14 cellular contexts compared by ENCODE assay signal in the genomic region with DNA sequence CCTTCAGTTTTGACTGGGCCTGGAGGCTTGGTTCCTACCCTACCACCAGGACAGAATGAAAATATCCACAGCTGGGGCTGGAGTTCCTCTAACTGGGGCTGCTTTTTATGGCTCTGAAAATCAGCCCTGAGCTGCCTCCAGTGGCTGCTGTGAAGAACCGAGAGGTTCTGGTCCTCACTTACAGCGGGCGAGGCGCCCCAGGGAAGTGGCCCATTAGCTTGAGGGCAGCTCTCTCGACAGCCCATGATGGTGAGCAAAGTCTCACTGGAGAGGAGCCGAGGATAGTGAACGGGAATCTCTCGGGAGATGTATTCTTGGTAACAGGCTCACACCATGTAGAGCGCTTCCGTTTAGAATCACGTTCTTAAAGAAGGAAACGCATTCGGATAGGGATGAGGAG.
DNase-seq lines count a peak whose midpoint lies in the region; ATAC-seq and TF ChIP-seq lines count a peak whose summit lies in the region.
"Had no signal": no experiment of that assay in that cellular context is flagged by ENCODE, and none has a peak within 500 bp of the region (broad histone marks: within the 10 kb centered on the region; RNA-seq: fewer than 3 reads in every experiment).

No MANE protein-coding gene starts in this region.

- H4K20me1 ChIP-seq in SK-N-SH (ENCODE audit: insufficient read depth) (no peaks in the 10 kb centered on the region), H9 (ENCODE audit: control insufficient read depth, insufficient read depth, insufficient read length) (no peaks in the 10 kb centered on the region)

- H2AK5ac ChIP-seq in H9 (ENCODE audit: insufficient read length, low read length): no peak overlapping the region

- H3K4me1 ChIP-seq in SK-N-SH (ENCODE audit: control insufficient read depth in 1 of 2, insufficient read depth in 2 of 2, low read depth in 1 of 2, low read length in 1 of 2): peaks cover 0 to 13% of the 10 kb centered on the region in 2 experiments; a peak in 2 of 4 replicates
- H3K4me1 ChIP-seq in H9 (ENCODE audit: insufficient read depth, low read length): no peaks in the 10 kb centered on the region
- H3K4me1 ChIP-seq: SJCRH30 had no signal

- H3K14ac ChIP-seq in H9 (ENCODE audit: insufficient read depth, low read length): no peak overlapping the region

- 89% methylated on average over 13 of the region's 13 CpGs for WGBS in SK-N-SH (ENCODE audit: low lambda C conversion rate)
- WGBS in H9 (ENCODE audit: extremely low coverage, insufficient read length, low lambda C conversion rate): no CpG with 5 or more reads among the region's 13 CpGs

- H3K9ac ChIP-seq in SK-N-SH (no peak overlapping the region), H9 (ENCODE audit: extremely low read depth, insufficient read length, low read length) (no peak overlapping the region)

- H2BK12ac ChIP-seq in H9 (ENCODE audit: insufficient read length, low read depth, low read length): no peak overlapping the region

- no peaks in the 10 kb centered on the region for H3K79me2 ChIP-seq in SK-N-SH (ENCODE audit: insufficient read depth)
- H3K79me2 ChIP-seq in H9 (ENCODE audit: insufficient read depth, low read length): no peaks in the 10 kb centered on the region

- no peak overlapping the region for H4K5ac ChIP-seq in H9 (ENCODE audit: insufficient read length, low read depth, low read length)

- no peak overlapping the region for H3K27ac Mint-ChIP-seq in H9

- H3K27me3 Mint-ChIP-seq in H9 (ENCODE audit: low read depth): no peaks in the 10 kb centered on the region; the same call in 1 of the 2 replicates

- no peaks in the 10 kb centered on the region for H3K9me2 ChIP-seq in SK-N-SH

- no peak overlapping the region for H3K23ac ChIP-seq in H9 (ENCODE audit: insufficient read length, low read depth, low read length)

- no peak overlapping the region for H3K4ac ChIP-seq in H9 (ENCODE audit: low read depth, low read length)

- no peak overlapping the region for H3T11ph ChIP-seq in H9 (ENCODE audit: low read length)

- H2BK15ac ChIP-seq in H9 (ENCODE audit: low read depth, low read length): no peak overlapping the region

- ATAC-seq in SK-N-SH treated with all-trans-retinoic acid at 6 μM for 48 hours (peak; percentile 73), HG03045 (IDR thresholded peaks at IDR 0.05; ENCODE audit: unreplicated experiment) (no peak)

- no peaks in the 10 kb centered on the region for H3K27me3 ChIP-seq in SK-N-SH (ENCODE audit: insufficient read depth)
- H3K27me3 ChIP-seq in H9 (ENCODE audit: insufficient read depth, low read length): no peaks in the 10 kb centered on the region
- H3K27me3 ChIP-seq: SJCRH30 had no signal

- TF ChIP-seq CTCF in SK-N-SH (IDR thresholded peaks at IDR 0.05) (no peak), H9 (conservative IDR thresholded peaks at IDR 0.05) (no peak)

- H3K9me3 Mint-ChIP-seq in H9: no peaks in the 10 kb centered on the region

- TF ChIP-seq EP300 in SK-N-SH (IDR thresholded peaks at IDR 0.05; ENCODE audit: borderline replicate concordance in 1 of 2, low read depth in 1 of 2, low read length in 1 of 2): no peak

- H4K8ac ChIP-seq in H9 (replicated peaks; ENCODE audit: insufficient read length, low read depth, low read length): no peak overlapping the region

- H3K79me1 ChIP-seq in H9 (ENCODE audit: insufficient read depth, low read depth, low read length, poor library complexity, severe bottlenecking): no peaks in the 10 kb centered on the region

- peaks cover 3 to 23% of the 10 kb centered on the region in 2 experiments; a peak in 3 of 4 replicates for H3K4me1 Mint-ChIP-seq in H9

- no peak overlapping the region for H4K91ac ChIP-seq in H9 (ENCODE audit: insufficient read length, low read depth, low read length)

- no peak overlapping the region for H3K18ac ChIP-seq in H9 (ENCODE audit: insufficient read length, low read depth, low read length)

- H3K4me3 ChIP-seq in SK-N-SH (ENCODE audit: low read depth in 2 of 2, low read length in 1 of 2): no peak overlapping the region
- H3K4me3 ChIP-seq: SJCRH30 had no signal

- no peak overlapping the region for H3K4me2 ChIP-seq in SK-N-SH
- H3K4me2 ChIP-seq in H9 (ENCODE audit: insufficient read depth, insufficient read length, low read length): no peak overlapping the region

- CTCF ChIA-PET in SK-N-SH (lab: Yijun Ruan, JAX): no interaction called here

- POLR2A ChIA-PET in SK-N-SH (lab: Yijun Ruan, JAX): no interaction called here

- peaks cover 2% of the 10 kb centered on the region for H3K23me2 ChIP-seq in H9 (ENCODE audit: insufficient read length, low read depth, low read length, poor library complexity, severe bottlenecking)

- H2AFZ ChIP-seq in SK-N-SH (ENCODE audit: low read depth) (no peak overlapping the region), H9 (ENCODE audit: low read length) (no peak overlapping the region)

- no peak overlapping the region for H2BK20ac ChIP-seq in H9 (ENCODE audit: low read depth, low read length, poor library complexity, severe bottlenecking)

- H3K36me3 Mint-ChIP-seq in H9 (ENCODE audit: insufficient read depth in 1 of 3, low read depth in 3 of 3): no peaks in the 10 kb centered on the region

- H3K36me3 ChIP-seq in SK-N-SH (replicated peaks in 1 of 2; ENCODE audit: control insufficient read depth in 1 of 2, insufficient read depth in 2 of 2, low read length in 1 of 2): peaks cover 7 to 52% of the 10 kb centered on the region in 2 experiments

- TF ChIP-seq RAD21 in SK-N-SH (IDR thresholded peaks at IDR 0.05; ENCODE audit: low read length): no peak

- intact Hi-C loops in posterior cingulate gyrus (cut with DNase I): no loop called here

- DNase-seq in SK-N-SH: no peak
- peak; percentile 18 for DNase-seq in H9
- DNase-seq in fibroblast of peridontal ligament (ENCODE audit: extremely low read depth): peak; percentile 55
- DNase-seq in retina: peak; percentile 61
- no peak for DNase-seq in posterior cingulate gyrus
- no peak for DNase-seq in SW480 (ENCODE audit: low spot score)
- DNase-seq: NCI-H1436 treated with DMSO at 0.1 percent for 48 hours, NCI-H2081, NCI-H524, SJCRH30 had no signal

- H3K9me3 ChIP-seq in SK-N-SH (no peaks in the 10 kb centered on the region), H9 (ENCODE audit: control insufficient read depth, low read depth, low read length) (no peaks in the 10 kb centered on the region)
- H3K9me3 ChIP-seq: SJCRH30 had no signal

- H3F3A ChIP-seq in SK-N-SH (replicated peaks; ENCODE audit: insufficient read depth): no peaks in the 10 kb centered on the region

- H3K4me3 Mint-ChIP-seq in H9: no peak overlapping the region

- H2BK5ac ChIP-seq in H9 (ENCODE audit: insufficient read length, low read length): no peak overlapping the region

- H2BK120ac ChIP-seq in H9 (ENCODE audit: low read depth, low read length, poor library complexity, severe bottlenecking): no peak overlapping the region

- no peak overlapping the region for H3K56ac ChIP-seq in H9 (ENCODE audit: insufficient read length, low read depth, low read length)

- H3K27ac ChIP-seq in SK-N-SH (ENCODE audit: low read depth in 2 of 2, low read length in 1 of 2) (peak overlapping the region in 1 of 2 experiments; percentile 86; a peak in 2 of 4 replicates), H9 (ENCODE audit: insufficient read length, low read depth, low read length) (no peak overlapping the region)
- H3K27ac ChIP-seq: 22Rv1, C4-2B, SJCRH30 had no signal

TF ChIP-seq in SK-N-SH treated with all-trans-retinoic acid at 6 μM for 48 hours, 23 proteins besides CTCF, POLR2A, EP300 and RAD21 (continues in another document):
- TF ChIP-seq ZNF8 (CRISPR knock-in tag; IDR thresholded peaks at IDR 0.05): no peak
- no peak for TF ChIP-seq ZNF70 (CRISPR knock-in tag; IDR thresholded peaks at IDR 0.05)
- no peak for TF ChIP-seq ISL1 (CRISPR knock-in tag; IDR thresholded peaks at IDR 0.05)
- TF ChIP-seq BACH2 (CRISPR knock-in tag; IDR thresholded peaks at IDR 0.05; ENCODE audit: borderline replicate concordance): no peak
- TF ChIP-seq ZFP3 (CRISPR knock-in tag; IDR thresholded peaks at IDR 0.05): no peak
- TF ChIP-seq ZFP30 (CRISPR knock-in tag; IDR thresholded peaks at IDR 0.05): no peak
- TF ChIP-seq ZNF565 (CRISPR knock-in tag; conservative IDR thresholded peaks at IDR 0.05; ENCODE audit: low read depth): no peak
- no peak for TF ChIP-seq ZC3H10 (CRISPR knock-in tag; IDR thresholded peaks at IDR 0.05)
- no peak for TF ChIP-seq CSDC2 (CRISPR knock-in tag; IDR thresholded peaks at IDR 0.05)
- TF ChIP-seq RARB (CRISPR knock-in tag; IDR thresholded peaks at IDR 0.05): no peak

TF ChIP-seq in SK-N-SH, 30 proteins besides CTCF, POLR2A, EP300 and RAD21:
- no peak for TF ChIP-seq MXI1 (IDR thresholded peaks at IDR 0.05; ENCODE audit: low read depth, low read length)
- TF ChIP-seq EZH2phosphoT487 (IDR thresholded peaks at IDR 0.05; ENCODE audit: borderline replicate concordance, low read depth): no peak
- TF ChIP-seq YY1 (IDR thresholded peaks at IDR 0.05; ENCODE audit: low read depth): no peak
- TF ChIP-seq RCOR1 (IDR thresholded peaks at IDR 0.05; ENCODE audit: low read length): no peak
- TF ChIP-seq FOXM1 (IDR thresholded peaks at IDR 0.05; ENCODE audit: low read depth): no peak
- TF ChIP-seq, protein P1, sequence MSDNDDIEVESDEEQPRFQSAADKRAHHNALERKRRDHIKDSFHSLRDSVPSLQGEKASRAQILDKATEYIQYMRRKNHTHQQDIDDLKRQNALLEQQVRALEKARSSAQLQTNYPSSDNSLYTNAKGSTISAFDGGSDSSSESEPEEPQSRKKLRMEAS (IDR thresholded peaks at IDR 0.05; ENCODE audit: low read depth): no peak
- TF ChIP-seq GATA2 (CRISPR knock-in tag; IDR thresholded peaks at IDR 0.05): no peak
- TF ChIP-seq MEF2A (IDR thresholded peaks at IDR 0.05; ENCODE audit: borderline replicate concordance, low read depth): no peak
- TF ChIP-seq, protein P2, sequence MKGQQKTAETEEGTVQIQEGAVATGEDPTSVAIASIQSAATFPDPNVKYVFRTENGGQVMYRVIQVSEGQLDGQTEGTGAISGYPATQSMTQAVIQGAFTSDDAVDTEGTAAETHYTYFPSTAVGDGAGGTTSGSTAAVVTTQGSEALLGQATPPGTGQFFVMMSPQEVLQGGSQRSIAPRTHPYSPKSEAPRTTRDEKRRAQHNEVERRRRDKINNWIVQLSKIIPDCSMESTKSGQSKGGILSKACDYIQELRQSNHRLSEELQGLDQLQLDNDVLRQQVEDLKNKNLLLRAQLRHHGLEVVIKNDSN (IDR thresholded peaks at IDR 0.05; ENCODE audit: borderline replicate concordance, low read depth): no peak
- TF ChIP-seq RFX5 (IDR thresholded peaks at IDR 0.05; ENCODE audit: low read length): no peak
- TF ChIP-seq SMC3 (IDR thresholded peaks at IDR 0.05; ENCODE audit: low read depth, low read length): no peak

Comparison
In these comparisons a context has a peak if more than half of its experiments do, and no peak if none do; other contexts are left out.
1. DNase-seq: peak in H9 (single experiment), fibroblast of peridontal ligament (single experiment) and retina (single experiment); none in SK-N-SH (single experiment), posterior cingulate gyrus (0 of 10) and SW480 (single experiment).